In genomic region chr10:58453098-58453497, GRCh38 we compare ENCODE assay signal across 17 cellular contexts. TPM values are rescaled to one million over a fixed set of nuclear protein-coding genes. Genes with fewer than 3 reads are reported as not detected.
"Had no signal": no experiment of that assay in that cellular context is flagged by ENCODE, and none has a peak within 500 bp of the region (broad histone marks: within the 10 kb centered on the region; RNA-seq: fewer than 3 reads in every experiment).

No MANE protein-coding gene starts in this region.

- H3K27ac ChIP-seq: ascending aorta, left lung, psoas muscle, thyroid gland had no signal

- H3K4me1 ChIP-seq: left lung, psoas muscle, thyroid gland had no signal

- H3K9me3 ChIP-seq: ascending aorta, psoas muscle, thyroid gland had no signal

- H3K36me3 ChIP-seq: ascending aorta, left lung, thyroid gland had no signal

- FAIRE-seq: endometrium, frontal cortex had no signal

- H3K27me3 ChIP-seq: ascending aorta, left lung, thyroid gland had no signal

- H3K4me3 ChIP-seq: ascending aorta, left lung, psoas muscle, thyroid gland had no signal

- DNase-seq: activated CD4-positive, alpha-beta T cell treated with anti-CD3 and anti-CD28 coated beads, Interleukin-2, amount 50 U/mL, for 48 hours; activated gamma-delta T cell; cerebellar nuclear complex; cortex of kidney; erythroblast; left lung; naive thymus-derived CD4-positive, alpha-beta T cell; psoas muscle; stimulated activated CD4-positive, alpha-beta T cell treated with anti-CD3 and anti-CD28 coated beads, Interleukin-12 subunit alpha, Interleukin-12 subunit beta, amount 100 ng/mL, for 4 hours; stimulated activated CD4-positive, alpha-beta T cell treated with anti-CD3 and anti-CD28 coated beads, Interleukin-1b, Interleukin-23, amount 100 ng/mL, for 48 hours; stimulated activated CD8-positive, alpha-beta memory T cell treated with anti-CD3 and anti-CD28 coated beads, Interleukin-4, amount 100 ng/mL, for 48 hours; stimulated activated naive CD4-positive, alpha-beta T cell treated with Interleukin-2 at 50 U/mL for 16 hours; T-helper 2 cell; thyroid gland had no signal

- ATAC-seq: left lung; naive thymus-derived CD4-positive, alpha-beta T cell; psoas muscle had no signal

RNA-seq across cellular contexts. Expression of gene BICC1, which starts 59.6 kb away (rescaled TPM):
- polyA plus RNA-seq: naive thymus-derived CD4-positive, alpha-beta T cell had no signal
